ENCODE assay signal across 10 cellular contexts in the genomic region with DNA sequence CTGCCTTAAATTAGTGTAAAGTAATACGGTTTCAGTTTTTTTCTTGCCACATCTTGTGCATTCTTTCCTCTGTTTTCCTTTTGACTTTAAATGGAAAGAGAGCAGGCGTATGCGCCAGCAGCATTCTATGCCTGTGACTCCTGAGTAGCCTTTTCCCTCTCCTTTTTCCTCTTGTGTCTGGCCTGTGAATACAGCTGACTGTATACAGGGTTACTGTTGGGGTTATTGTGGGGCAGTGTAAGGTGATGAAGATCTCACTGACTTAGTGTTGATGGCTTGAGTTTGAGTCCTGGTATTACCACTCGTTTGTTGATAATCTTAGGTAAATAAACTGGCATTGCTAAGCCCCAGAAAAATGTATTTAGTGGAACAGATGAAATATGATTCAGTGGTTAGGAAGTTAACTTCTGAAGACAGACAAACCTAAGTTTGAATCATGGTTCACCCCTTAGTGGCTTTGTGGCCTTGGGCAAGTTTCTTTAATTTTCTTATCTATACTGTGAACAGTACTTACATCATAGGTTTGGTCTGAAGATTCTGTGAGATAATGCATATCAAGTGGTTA.
DNase-seq lines count a peak whose midpoint lies in the region; ATAC-seq, FAIRE-seq and TF ChIP-seq lines count a peak whose summit lies in the region.
"Had no signal": no experiment of that assay in that cellular context is flagged by ENCODE, and none has a peak within 500 bp of the region (broad histone marks: within the 10 kb centered on the region; RNA-seq: fewer than 3 reads in every experiment).

No MANE protein-coding gene starts in this region.

- H3K27me3 ChIP-seq in Caco-2 (replicated peaks; ENCODE audit: control insufficient read depth, insufficient read depth, low read length) (no peaks in the 10 kb centered on the region), bronchial epithelial cell (ENCODE audit: control insufficient read depth, insufficient read depth, low read length) (no peaks in the 10 kb centered on the region), lung (ENCODE audit: control insufficient read depth, insufficient read depth) (no peaks in the 10 kb centered on the region), psoas muscle (ENCODE audit: insufficient read depth in 3 of 3, low read length in 2 of 3) (no peaks in the 10 kb centered on the region)

- ATAC-seq in lung (ENCODE audit: insufficient read depth, low FRiP score) (peak; percentile 53), GM18868 (IDR thresholded peaks at IDR 0.05; ENCODE audit: unreplicated experiment) (no peak), GM21528 (IDR thresholded peaks at IDR 0.05; ENCODE audit: low FRiP score, unreplicated experiment) (no peak), psoas muscle (no peak)
- no peak for ATAC-seq in stimulated activated naive B cell treated with anti-CD40 and anti-IgM and Interleukin-4, amounts not matched to agents 10 μg/mL and 1 μg/mL and 100 μg/mL, for 72 hours (replicated peaks)

- H3K27ac ChIP-seq in lung (ENCODE audit: low read depth in 1 of 2, low read length in 1 of 2) (peak overlapping the region in 1 of 2 donors; percentile 35), psoas muscle (no peak overlapping the region)

- DNase-seq in Caco-2 (peak in 1 of 2 experiments; percentile 7), LoVo (ENCODE audit: low spot score) (peak; percentile 58), bronchial epithelial cell (ENCODE audit: low read depth) (peak; percentile 99), lung (ENCODE audit: low spot score) (no peak), psoas muscle (no peak)
- no peak for DNase-seq in stimulated activated naive B cell treated with anti-CD40 and anti-IgM and Interleukin-4, amounts not matched to agents 10 μg/mL and 1 μg/mL and 100 μg/mL, for 72 hours

- no TSS peak for BruUV-seq in Caco-2 (replicated peaks; lab: Mats Ljungman, UMichigan)

- peaks cover 7% of the 10 kb centered on the region for H3K9me3 Mint-ChIP-seq in Caco-2 (ENCODE audit: unreplicated experiment)
- no peaks in the 10 kb centered on the region for H3K9me3 Mint-ChIP-seq in stimulated activated naive B cell treated with anti-CD40 and anti-IgM and Interleukin-4, amounts not matched to agents 10 μg/mL and 1 μg/mL and 100 μg/mL, for 72 hours
- H3K9me3 Mint-ChIP-seq: memory B cell had no signal

- H3K4me1 Mint-ChIP-seq in Caco-2 (ENCODE audit: low read depth, unreplicated experiment), result peaks cover 18% of the 10 kb centered on the region
- no peaks in the 10 kb centered on the region for H3K4me1 Mint-ChIP-seq in stimulated activated naive B cell treated with anti-CD40 and anti-IgM and Interleukin-4, amounts not matched to agents 10 μg/mL and 1 μg/mL and 100 μg/mL, for 72 hours
- H3K4me1 Mint-ChIP-seq: memory B cell had no signal

- intact Hi-C loops in Caco-2 (cut with micrococcal nuclease; ENCODE audit: unreplicated experiment) (no loop called here), psoas muscle (cut with DNase I) (no loop called here)

- CTCF ChIA-PET in Caco-2 (lab: Charles Lee), result no interaction called here

- H3K4me1 ChIP-seq in Caco-2, result peaks cover 17% of the 10 kb centered on the region
- peaks cover 0 to 6% of the 10 kb centered on the region in 2 donors for H3K4me1 ChIP-seq in lung (ENCODE audit: control insufficient read depth in 2 of 2, insufficient read depth in 2 of 2, low read length in 2 of 2)
- no peaks in the 10 kb centered on the region for H3K4me1 ChIP-seq in psoas muscle

- POLR2A ChIA-PET in Caco-2 (lab: Charles Lee), result no interaction called here

- no peaks in the 10 kb centered on the region for H3K9me3 ChIP-seq in Caco-2
- no peaks in the 10 kb centered on the region for H3K9me3 ChIP-seq in lung (ENCODE audit: control insufficient read depth in 2 of 2, insufficient read depth in 1 of 2, low read length in 1 of 2)
- H3K9me3 ChIP-seq in psoas muscle, result no peaks in the 10 kb centered on the region

- H3K36me3 ChIP-seq in Caco-2 (ENCODE audit: control insufficient read depth, insufficient read depth, low read length) (no peaks in the 10 kb centered on the region), bronchial epithelial cell (ENCODE audit: control insufficient read depth, insufficient read depth, low read length) (peaks cover 5% of the 10 kb centered on the region), lung (ENCODE audit: control insufficient read depth in 2 of 2, insufficient read depth in 2 of 2, low read length in 2 of 2) (peaks cover 23% of the 10 kb centered on the region in 2 donors), psoas muscle (ENCODE audit: insufficient read depth in 1 of 2, low read depth in 1 of 2) (peaks cover 24 to 70% of the 10 kb centered on the region in 2 donors)

- H3K27ac Mint-ChIP-seq in Caco-2 (ENCODE audit: unreplicated experiment), result peak overlapping the region; percentile 78
- H3K27ac Mint-ChIP-seq in stimulated activated naive B cell treated with anti-CD40 and anti-IgM and Interleukin-4, amounts not matched to agents 10 μg/mL and 1 μg/mL and 100 μg/mL, for 72 hours, result no peak overlapping the region
- H3K27ac Mint-ChIP-seq: dendritic cell treated with granulocyte-macrophage colony-stimulating factor and Interleukin-4, amounts not matched to agents 40 ng/mL and 50 ng/mL, for 4 days; memory B cell had no signal

- TF ChIP-seq CTCF in Caco-2 (IDR thresholded peaks at IDR 0.05; ENCODE audit: insufficient read depth in 1 of 2, low read depth in 1 of 2, low read length in 1 of 2, severe bottlenecking in 1 of 2, unreplicated experiment in 1 of 2) (no peak), bronchial epithelial cell (IDR thresholded peaks at IDR 0.05; ENCODE audit: insufficient read depth, low read length, severe bottlenecking) (no peak), lung (IDR thresholded peaks at IDR 0.05; ENCODE audit: control extremely low read depth, extremely low read depth) (no peak), psoas muscle (IDR thresholded peaks at IDR 0.05) (no peak)

- WGBS in lung, 2 donors, result 83 to 92% methylated on average over 4 of the region's 4 CpGs
- 81 to 83% (median 81%) methylated on average over 4 of the region's 4 CpGs for WGBS in psoas muscle, 3 donors

- peaks cover 7% of the 10 kb centered on the region for H3K36me3 Mint-ChIP-seq in Caco-2 (ENCODE audit: insufficient read depth, unreplicated experiment)
- H3K36me3 Mint-ChIP-seq in stimulated activated naive B cell treated with anti-CD40 and anti-IgM and Interleukin-4, amounts not matched to agents 10 μg/mL and 1 μg/mL and 100 μg/mL, for 72 hours, result peaks cover under 1 to 2% of the 10 kb centered on the region in 2 donors
- H3K36me3 Mint-ChIP-seq: memory B cell had no signal

- no peak for FAIRE-seq in bronchial epithelial cell (lab: Jason Lieb, UNC)

- H3K4me3 ChIP-seq in Caco-2 (ENCODE audit: low read depth, low read length), result no peak overlapping the region
- no peak overlapping the region for H3K4me3 ChIP-seq in bronchial epithelial cell (ENCODE audit: low read depth, low read length)
- H3K4me3 ChIP-seq in lung, result no peak overlapping the region
- no peak overlapping the region for H3K4me3 ChIP-seq in psoas muscle

- no peak overlapping the region for H3K4me3 Mint-ChIP-seq in Caco-2 (ENCODE audit: unreplicated experiment)
- no peak overlapping the region for H3K4me3 Mint-ChIP-seq in stimulated activated naive B cell treated with anti-CD40 and anti-IgM and Interleukin-4, amounts not matched to agents 10 μg/mL and 1 μg/mL and 100 μg/mL, for 72 hours
- H3K4me3 Mint-ChIP-seq: dendritic cell treated with granulocyte-macrophage colony-stimulating factor and Interleukin-4, amounts not matched to agents 40 ng/mL and 50 ng/mL, for 4 days; memory B cell had no signal

- no peaks in the 10 kb centered on the region for H3K27me3 Mint-ChIP-seq in Caco-2 (ENCODE audit: insufficient read depth, unreplicated experiment)
- peaks cover 20 to 24% of the 10 kb centered on the region in 2 donors for H3K27me3 Mint-ChIP-seq in stimulated activated naive B cell treated with anti-CD40 and anti-IgM and Interleukin-4, amounts not matched to agents 10 μg/mL and 1 μg/mL and 100 μg/mL, for 72 hours
- H3K27me3 Mint-ChIP-seq: dendritic cell treated with granulocyte-macrophage colony-stimulating factor and Interleukin-4, amounts not matched to agents 40 ng/mL and 50 ng/mL, for 4 days had no signal

Comparison
In these comparisons a context has a peak if more than half of its experiments do, and no peak if none do; other contexts are left out.
1. DNase-seq: peak in LoVo (single experiment) and bronchial epithelial cell (single experiment); none in lung (single experiment), stimulated activated naive B cell treated with anti-CD40 and anti-IgM and Interleukin-4, amounts not matched to agents 10 μg/mL and 1 μg/mL and 100 μg/mL, for 72 hours (single experiment) and psoas muscle (0 of 2).